ENCODE assay signal across 8 cellular contexts in the genomic region with DNA sequence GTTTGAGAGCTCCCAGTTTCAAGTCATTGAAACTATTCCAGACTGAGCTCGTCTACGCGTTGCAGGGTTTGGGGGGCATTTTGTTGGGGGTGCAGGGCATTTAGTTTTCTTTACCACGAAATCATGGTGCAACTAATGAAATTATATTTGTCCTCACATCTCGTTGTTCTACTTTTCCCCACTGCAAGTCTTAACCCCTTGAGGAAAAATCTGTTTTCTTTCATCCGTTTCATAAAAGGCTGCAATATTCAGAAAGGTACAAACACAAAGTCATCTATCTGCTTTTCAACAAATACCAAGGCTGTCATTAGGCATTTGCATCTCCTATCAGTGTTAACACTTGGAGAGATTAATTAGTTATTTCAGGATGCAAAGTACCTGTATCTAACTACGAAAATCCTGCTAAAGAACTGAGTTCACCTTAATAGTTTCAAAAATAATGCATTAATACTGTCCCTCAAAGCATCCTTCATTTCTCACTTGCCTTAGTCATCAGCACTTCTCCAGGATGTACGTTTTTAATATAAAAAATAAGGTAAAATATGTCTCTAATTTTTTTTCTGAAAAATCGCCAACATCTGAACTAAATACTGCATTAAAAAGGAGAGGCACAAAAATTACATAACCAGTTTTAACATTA. TPM values are rescaled to one million over a fixed set of nuclear protein-coding genes. Genes with fewer than 3 reads are reported as not detected.
DNase-seq lines count a peak whose midpoint lies in the region; ATAC-seq and TF ChIP-seq lines count a peak whose summit lies in the region.

No MANE protein-coding gene starts in this region.

- ATAC-seq in Panc1: no peak
- ATAC-seq in activated CD4-positive, CD25-positive, alpha-beta regulatory T cell treated with anti-CD3 and anti-CD28 coated beads, Interleukin-2, amount 50 U/mL, for 24 hours: no peak

- peak overlapping the region; percentile 65 for H3K9ac ChIP-seq in trophoblast cell (ENCODE audit: low read length)

- H3K27ac ChIP-seq in Panc1 (ENCODE audit: low read length): peak overlapping the region; percentile 99
- peak overlapping the region; percentile 71 for H3K27ac ChIP-seq in trophoblast cell (ENCODE audit: low read depth, low read length)

- CTCF ChIA-PET in Panc1 (lab: Charles Lee): interaction anchor here (0.5 to 0.7 kb wide), 5 partner anchors 158 to 464 kb away, joined by 3 to 14 read pairs (median 4); no protein-coding TSS in a partner anchor

- POLR2A ChIA-PET in Panc1 (lab: Charles Lee): interaction anchor here (0.6 to 1.2 kb wide), 16 partner anchors 10 to 332 kb away, joined by 3 to 14 read pairs (median 4); no protein-coding TSS in a partner anchor

- H3K27me3 ChIP-seq in Panc1 (ENCODE audit: control insufficient read depth, insufficient read depth, low read length): no peaks in the 10 kb centered on the region
- H3K27me3 ChIP-seq in trophoblast cell (ENCODE audit: insufficient read depth, low read length): no peaks in the 10 kb centered on the region

- no peak overlapping the region for H3K23ac ChIP-seq in trophoblast cell (ENCODE audit: low read length)

- H4K8ac ChIP-seq in trophoblast cell (ENCODE audit: low read depth, low read length): no peak overlapping the region

- in situ Hi-C loops in Panc1 (cut with HindIII; ENCODE audit: low pct_unique_long_range_greater_than_20kb, low sequenced_read_pairs): no loop called here

- no peak overlapping the region for H2AK5ac ChIP-seq in trophoblast cell (ENCODE audit: low read length)

- no peak overlapping the region for H2AFZ ChIP-seq in trophoblast cell (ENCODE audit: insufficient read depth, low read length, poor library complexity)

- H3K79me1 ChIP-seq in trophoblast cell (ENCODE audit: low read length): peaks cover 10% of the 10 kb centered on the region

- H3K4me1 ChIP-seq in Panc1 (ENCODE audit: control insufficient read depth, insufficient read depth, low read length) (peaks cover 25% of the 10 kb centered on the region; the same call in 1 of the 2 replicates), trophoblast cell (ENCODE audit: control insufficient read depth in 1 of 2, insufficient read depth in 2 of 2, low read length in 2 of 2) (no peaks in the 10 kb centered on the region)

- H3K4me3 ChIP-seq in GM12864 (ENCODE audit: low read depth, low read length) (peak overlapping the region; percentile 88), Panc1 (ENCODE audit: low read depth in 2 of 2, low read length in 2 of 2) (peak overlapping the region; percentile 72 to 84), trophoblast cell (ENCODE audit: low read depth, low read length) (peak overlapping the region; percentile 64)

- no peak overlapping the region for H3K18ac ChIP-seq in trophoblast cell (ENCODE audit: low read length)

- intact Hi-C loops in Panc1 (cut with micrococcal nuclease; ENCODE audit: unreplicated experiment): loop anchor here (5.0 to 10.0 kb wide), 2 partner anchors 69 to 446 kb away; no protein-coding TSS in a partner anchor

- peak overlapping the region; percentile 93 for H3K4me2 ChIP-seq in trophoblast cell (ENCODE audit: low read length)

- no peak overlapping the region for H4K91ac ChIP-seq in trophoblast cell (ENCODE audit: low read depth, low read length)

- BruUV-seq in Panc1 (replicated peaks; lab: Mats Ljungman, UMichigan): TSS peak; percentile 89

- TF ChIP-seq CTCF in GM12864 (IDR thresholded peaks at IDR 0.05; ENCODE audit: low read depth, low read length, missing control alignments): no peak
- no peak for TF ChIP-seq CTCF in Panc1 (IDR thresholded peaks at IDR 0.05)

- H3K4ac ChIP-seq in trophoblast cell (ENCODE audit: low read depth, low read length): no peak overlapping the region

- peak; percentile 92 for TF ChIP-seq POLR2A in erythroblast (IDR thresholded peaks at IDR 0.05; ENCODE audit: low read length)

- no peak overlapping the region for H2BK120ac ChIP-seq in trophoblast cell (ENCODE audit: insufficient read depth, low read length, poor library complexity)

- H3K36me3 ChIP-seq in Panc1 (ENCODE audit: control insufficient read depth, insufficient read depth, low read length) (peaks cover 28% of the 10 kb centered on the region), trophoblast cell (ENCODE audit: control insufficient read depth in 1 of 2, insufficient read depth in 2 of 2, low read length in 2 of 2) (peaks cover 2% of the 10 kb centered on the region in 2 experiments)

- no peaks in the 10 kb centered on the region for H3K9me3 ChIP-seq in Panc1 (ENCODE audit: control insufficient read depth, insufficient read depth, low read depth, low read length)
- H3K9me3 ChIP-seq in trophoblast cell (ENCODE audit: insufficient read depth, low read depth, low read length): no peaks in the 10 kb centered on the region

- peaks cover 7% of the 10 kb centered on the region for H3K79me2 ChIP-seq in trophoblast cell (ENCODE audit: control insufficient read depth, insufficient read depth, low read length, poor library complexity)

- H2BK12ac ChIP-seq in trophoblast cell (ENCODE audit: low read length): no peak overlapping the region

- H3K14ac ChIP-seq in trophoblast cell (ENCODE audit: low read length): no peak overlapping the region

- DNase-seq in GM12864 (ENCODE audit: low read depth): no peak
- no peak for DNase-seq in Panc1 (ENCODE audit: low read depth, low spot score)
- DNase-seq in erythroblast (lab: John Stamatoyannopoulos, UW): no peak
- DNase-seq in trophoblast cell: no peak
- no peak for DNase-seq in SKM-1 (lab: John Stamatoyannopoulos, UW; ENCODE audit: unreplicated experiment)
- DNase-seq in OCI-M1 (lab: John Stamatoyannopoulos, UW): no peak
- no peak for DNase-seq in dermis blood vessel endothelial cell

- H4K12ac ChIP-seq in trophoblast cell (ENCODE audit: low read depth, low read length): no peak overlapping the region

- no CpG with 5 or more reads among the region's 9 CpGs for WGBS in trophoblast cell (ENCODE audit: extremely low coverage, insufficient coverage, insufficient read length)

- no peak overlapping the region for H2BK5ac ChIP-seq in trophoblast cell (ENCODE audit: low read depth, low read length, poor library complexity)

RNA-seq across cellular contexts. Expression of a gene that starts 1.9 kb away (rescaled TPM):
- total RNA-seq in Panc1 (2021; ENCODE audit: unreplicated experiment): 33.0 TPM
- polyA plus RNA-seq in Panc1 (2012; ENCODE audit: insufficient read length): 16.8 TPM
- polyA plus RNA-seq in trophoblast cell (2013): 40.6 and 42.0 TPM in 2 replicates
- 81.0 and 94.4 TPM in 2 replicates for total RNA-seq in dermis blood vessel endothelial cell
